Comparison of ENCODE assay signal across 30 cellular contexts in genomic region chr5:143741418-143741817, GRCh38.
A peak's percentile ranks its signal among the peaks of the same experiment; 100 is the strongest.
DNase-seq lines count a peak whose midpoint lies in the region; ATAC-seq and TF ChIP-seq lines count a peak whose summit lies in the region.
"Had no signal": no experiment of that assay in that cellular context is flagged by ENCODE, and none has a peak within 500 bp of the region (broad histone marks: within the 10 kb centered on the region; RNA-seq: fewer than 3 reads in every experiment).

No MANE protein-coding gene starts in this region.

- H3K4me3 ChIP-seq in BLaER1 treated with 17β-estradiol and CSF1 and Interleukin-3, amounts not matched to agents 10 nM and 100 nM: no peak overlapping the region
- H3K4me3 ChIP-seq in HL-60 (replicated peaks; ENCODE audit: insufficient read depth, low read length): no peak overlapping the region
- H3K4me3 ChIP-seq: A549, ascending aorta, esophagus squamous epithelium, MG63, pancreas, SK-N-MC had no signal

- H3K9me3 ChIP-seq in BLaER1 treated with 17β-estradiol and CSF1 and Interleukin-3, amounts not matched to agents 10 nM and 100 nM (replicated peaks in 1 of 11): peaks cover 0 to 7% (median 0%) of the 10 kb centered on the region in 11 experiments; a peak in 2 of 22 replicates
- H3K9me3 ChIP-seq: A549, ascending aorta, esophagus squamous epithelium, MG63, pancreas had no signal

- H3K27me3 ChIP-seq in BLaER1 treated with 17β-estradiol and CSF1 and Interleukin-3, amounts not matched to agents 10 nM and 100 nM: no peaks in the 10 kb centered on the region
- no peaks in the 10 kb centered on the region for H3K27me3 ChIP-seq in HL-60 (ENCODE audit: insufficient read depth, poor library complexity, severe bottlenecking)
- H3K27me3 ChIP-seq: ascending aorta, esophagus squamous epithelium, MG63, pancreas had no signal

- peak in 1 of 2 experiments; percentile 64 for DNase-seq in HL-60 (ENCODE audit: low read depth in 1 of 2, low spot score in 1 of 2)
- peak; percentile 60 to 72 for DNase-seq in NOMO-1 (lab: John Stamatoyannopoulos, UW; ENCODE audit: unreplicated experiment in 2 of 2)
- no peak for DNase-seq in NCI-H1930 (lab: John Stamatoyannopoulos, UW)
- DNase-seq in stimulated activated CD4-positive, alpha-beta T cell treated with anti-CD3 and anti-CD28 coated beads, Interleukin-12 subunit alpha, Interleukin-12 subunit beta, amount 100 ng/mL, for 4 hours: no peak
- DNase-seq: activated CD4-positive, alpha-beta T cell treated with anti-CD3 and anti-CD28 coated beads for 36 hours; activated effector memory CD4-positive, alpha-beta T cell treated with anti-CD3 and anti-CD28 coated beads, Interleukin-2, amount 50 U/mL, for 16 hours; activated naive CD8-positive, alpha-beta T cell treated with anti-CD3 and anti-CD28 coated beads, Interleukin-2, amount 10 ng/mL, durations not matched to agents 7 days and 5 days; activated T-cell treated with anti-CD3 and anti-CD28 coated beads, Interleukin-2, amount 50 U/mL, for 1 hour; Calu3; caudate nucleus; cortex of kidney; esophagus squamous epithelium; foreskin melanocyte; GOT3; MG63; NCI-H1694; NCI-H2171; NCI-H524 treated with DMSO at 0.1 percent for 48 hours; nephron progenitor cell; pancreas; RPMI8226; stimulated activated CD4-positive, alpha-beta T cell treated with anti-CD3 and anti-CD28 coated beads, Interleukin-2, amount 100 ng/mL, for 48 hours; substantia nigra had no signal

- no peaks in the 10 kb centered on the region for H4K20me1 ChIP-seq in BLaER1 treated with 17β-estradiol and CSF1 and Interleukin-3, amounts not matched to agents 10 nM and 100 nM

- no peak overlapping the region for H3K9ac ChIP-seq in BLaER1 treated with 17β-estradiol and CSF1 and Interleukin-3, amounts not matched to agents 10 nM and 100 nM

- peak overlapping the region; percentile 24 to 50 (median 44); a peak in 18 of 22 replicates for H3K4me2 ChIP-seq in BLaER1 treated with 17β-estradiol and CSF1 and Interleukin-3, amounts not matched to agents 10 nM and 100 nM
- H3K4me2 ChIP-seq: A549 had no signal

- H3K4me1 ChIP-seq in BLaER1 treated with 17β-estradiol and CSF1 and Interleukin-3, amounts not matched to agents 10 nM and 100 nM: peaks cover 16 to 42% (median 25%) of the 10 kb centered on the region in 10 experiments
- H3K4me1 ChIP-seq: A549, ascending aorta, esophagus squamous epithelium, pancreas had no signal

- no peak for ATAC-seq in HG03521 (IDR thresholded peaks at IDR 0.05; ENCODE audit: unreplicated experiment)
- ATAC-seq in GM19463 (IDR thresholded peaks at IDR 0.05; ENCODE audit: unreplicated experiment): no peak
- ATAC-seq: A549; activated CD4-positive, alpha-beta T cell treated with anti-CD3 and anti-CD28 coated beads for 36 hours; pancreas had no signal

- TF ChIP-seq CTCF in HL-60 (IDR thresholded peaks at IDR 0.05; ENCODE audit: insufficient read depth, low read length) (no peak), VCaP (conservative IDR thresholded peaks at IDR 0.05) (no peak)

- no peaks in the 10 kb centered on the region for H3K36me3 ChIP-seq in BLaER1 treated with 17β-estradiol and CSF1 and Interleukin-3, amounts not matched to agents 10 nM and 100 nM
- H3K36me3 ChIP-seq: ascending aorta, esophagus squamous epithelium, MG63, pancreas had no signal

- H3K27ac ChIP-seq in BLaER1 treated with 17β-estradiol and CSF1 and Interleukin-3, amounts not matched to agents 10 nM and 100 nM: no peak overlapping the region
- peak overlapping the region; percentile 31; the same call in 1 of the 2 replicates for H3K27ac ChIP-seq in HL-60 (replicated peaks)
- peak overlapping the region; percentile 73; the same call in 1 of the 2 replicates for H3K27ac ChIP-seq in VCaP
- H3K27ac ChIP-seq: A549, ascending aorta, esophagus squamous epithelium, pancreas, SK-N-MC had no signal

Comparison
In these comparisons a context has a peak if more than half of its experiments do, and no peak if none do; other contexts are left out.
1. H3K27ac ChIP-seq: peak in HL-60 (single experiment) and VCaP (single experiment); none in BLaER1 treated with 17β-estradiol and CSF1 and Interleukin-3, amounts not matched to agents 10 nM and 100 nM (0 of 11).
2. DNase-seq: peak in NOMO-1 (2 of 2); none in NCI-H1930 (0 of 2) and stimulated activated CD4-positive, alpha-beta T cell treated with anti-CD3 and anti-CD28 coated beads, Interleukin-12 subunit alpha, Interleukin-12 subunit beta, amount 100 ng/mL, for 4 hours (single experiment).